In genomic region chr6:121285041-121285440, GRCh38 we compare ENCODE assay signal across 21 cellular contexts. TPM values are rescaled to one million over a fixed set of nuclear protein-coding genes. Genes with fewer than 3 reads are reported as not detected.
DNase-seq lines count a peak whose midpoint lies in the region; ATAC-seq and TF ChIP-seq lines count a peak whose summit lies in the region.
"Had no signal": no experiment of that assay in that cellular context is flagged by ENCODE, and none has a peak within 500 bp of the region (broad histone marks: within the 10 kb centered on the region; RNA-seq: fewer than 3 reads in every experiment).

No MANE protein-coding gene starts in this region.

- H3K4me3 ChIP-seq in AG09309 (ENCODE audit: control insufficient read depth, low read depth, low read length) (no peak overlapping the region), choroid plexus epithelial cell (ENCODE audit: low read depth, low read length) (no peak overlapping the region), left lung (no peak overlapping the region)
- H3K4me3 ChIP-seq: thoracic aorta had no signal

- intact Hi-C loops in left lung (cut with DNase I): no loop called here

- DNase-seq in AG09309 (ENCODE audit: low read depth) (peak; percentile 58), HS-5 (ENCODE audit: low read depth) (peak; percentile 70), choroid plexus epithelial cell (ENCODE audit: low read depth) (peak; percentile 79), left lung (no peak), 8988T (no peak), NCI-H748 (lab: John Stamatoyannopoulos, UW; ENCODE audit: unreplicated experiment) (no peak), SHP77 (lab: John Stamatoyannopoulos, UW) (no peak)
- DNase-seq: activated CD4-positive, alpha-beta memory T cell treated with anti-CD3 and anti-CD28 coated beads, Interleukin-2, amount 10 ng/mL, durations not matched to agents 7 days and 5 days; activated T-cell treated with anti-CD3 and anti-CD28 coated beads, Interleukin-2, amount 50 U/mL, for 24 hours; CD8-positive, alpha-beta memory T cell; dermis blood vessel endothelial cell; DMS79 treated with DMSO at 0.1 percent for 48 hours; NCI-H1436; NCI-H2171; NCI-H69; Right ventricle myocardium superior; T-cell had no signal

- TF ChIP-seq CTCF in AG09309 (IDR thresholded peaks at IDR 0.05; ENCODE audit: control insufficient read depth, insufficient read depth, low read depth, low read length, missing control alignments) (no peak), choroid plexus epithelial cell (conservative IDR thresholded peaks at IDR 0.05; ENCODE audit: low read depth, low read length) (no peak), left lung (IDR thresholded peaks at IDR 0.05) (no peak)

- H3K4me1 ChIP-seq in left lung: no peaks in the 10 kb centered on the region

- H3K27me3 ChIP-seq in left lung: no peaks in the 10 kb centered on the region
- H3K27me3 ChIP-seq: neutrophil had no signal

- no peaks in the 10 kb centered on the region for H3K36me3 ChIP-seq in left lung
- H3K36me3 ChIP-seq: neutrophil, thoracic aorta had no signal

- H3K9me3 ChIP-seq in left lung: peaks cover 0 to 2% of the 10 kb centered on the region in 2 donors
- H3K9me3 ChIP-seq: neutrophil, thoracic aorta had no signal

- ATAC-seq in left lung: peak; percentile 31
- no peak for ATAC-seq in HG02884 (IDR thresholded peaks at IDR 0.05; ENCODE audit: unreplicated experiment)
- ATAC-seq: activated naive CD4-positive, alpha-beta T cell treated with anti-CD3 and anti-CD28 coated beads, Interleukin-2, amount 50 U/mL, for 72 hours; T-cell had no signal

- H3K27ac ChIP-seq in left lung: no peak overlapping the region
- H3K27ac ChIP-seq: neutrophil, thoracic aorta had no signal

RNA-seq across cellular contexts. Expression of gene TBC1D32, which starts 49.2 kb away (rescaled TPM):
- 1 to 10 TPM; 6.6 to 7.7 TPM for total RNA-seq in left lung

Comparison
In these comparisons a context has a peak if more than half of its experiments do, and no peak if none do; other contexts are left out.
1. DNase-seq: peak in AG09309 (single experiment), HS-5 (single experiment) and choroid plexus epithelial cell (single experiment); none in left lung (0 of 2), 8988T (single experiment), NCI-H748 (single experiment) and SHP77 (0 of 2).